ENCODE assay signal across 1 cellular context in the genomic region with DNA sequence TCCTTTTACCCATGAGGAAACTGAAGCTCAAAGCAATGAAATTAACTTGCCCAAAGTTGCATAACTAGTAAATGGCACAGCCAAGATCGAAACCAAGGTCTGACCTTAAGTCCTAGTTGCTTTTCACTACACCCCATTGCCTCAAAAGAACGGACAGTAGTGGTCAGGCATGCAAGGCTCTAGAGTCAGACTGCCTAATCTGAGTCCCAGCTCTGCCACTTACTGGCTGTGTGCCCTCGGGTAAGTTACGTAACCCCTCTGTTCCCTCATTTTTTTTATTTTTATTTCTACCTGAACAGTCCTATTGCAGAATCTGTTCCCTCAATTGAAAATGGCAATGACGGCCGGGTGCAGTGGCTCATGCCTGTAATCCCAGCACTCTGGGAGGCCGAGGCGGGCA.
TF ChIP-seq lines count a peak whose summit lies in the region.

No MANE protein-coding gene starts in this region.

TF ChIP-seq in K562, 482 proteins besides CTCF, POLR2A, EP300 and RAD21:
- TF ChIP-seq RBM25 (IDR thresholded peaks at IDR 0.05; ENCODE audit: low read depth, low read length, severe bottlenecking) (peak; percentile 51), ZFP36 (IDR thresholded peaks at IDR 0.05; ENCODE audit: low read depth, low read length, partially characterized antibody) (no peak), BCOR (IDR thresholded peaks at IDR 0.05) (peak; percentile 55; the same call in 1 of the 2 replicates), RBM22 (IDR thresholded peaks at IDR 0.05; ENCODE audit: low read depth, low read length, poor library complexity, severe bottlenecking) (no peak), EP400 (IDR thresholded peaks at IDR 0.05) (no peak), CEBPB (tag; IDR thresholded peaks at IDR 0.05) (peak; percentile 41), NONO (IDR thresholded peaks at IDR 0.05; ENCODE audit: low read depth in 2 of 2, low read length in 1 of 2) (no peak)
- TF ChIP-seq, protein P1, sequence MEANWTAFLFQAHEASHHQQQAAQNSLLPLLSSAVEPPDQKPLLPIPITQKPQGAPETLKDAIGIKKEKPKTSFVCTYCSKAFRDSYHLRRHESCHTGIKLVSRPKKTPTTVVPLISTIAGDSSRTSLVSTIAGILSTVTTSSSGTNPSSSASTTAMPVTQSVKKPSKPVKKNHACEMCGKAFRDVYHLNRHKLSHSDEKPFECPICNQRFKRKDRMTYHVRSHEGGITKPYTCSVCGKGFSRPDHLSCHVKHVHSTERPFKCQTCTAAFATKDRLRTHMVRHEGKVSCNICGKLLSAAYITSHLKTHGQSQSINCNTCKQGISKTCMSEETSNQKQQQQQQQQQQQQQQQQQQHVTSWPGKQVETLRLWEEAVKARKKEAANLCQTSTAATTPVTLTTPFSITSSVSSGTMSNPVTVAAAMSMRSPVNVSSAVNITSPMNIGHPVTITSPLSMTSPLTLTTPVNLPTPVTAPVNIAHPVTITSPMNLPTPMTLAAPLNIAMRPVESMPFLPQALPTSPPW (CRISPR knock-in tag; IDR thresholded peaks at IDR 0.05) = no peak
TF ChIP-seq in K562: peak in this region for 3.
